19 cellular contexts compared by ENCODE assay signal in genomic region chr6:41914869-41915268, GRCh38.
DNase-seq lines count a peak whose midpoint lies in the region; ATAC-seq and TF ChIP-seq lines count a peak whose summit lies in the region.
"Had no signal": no experiment of that assay in that cellular context is flagged by ENCODE, and none has a peak within 500 bp of the region (broad histone marks: within the 10 kb centered on the region; RNA-seq: fewer than 3 reads in every experiment).

No MANE protein-coding gene starts in this region.

- H3K27me3 Mint-ChIP-seq in T-helper 2 cell treated with Interferon-gamma antibody and Interleukin-4, amounts not matched to agents 5 μg/mL and 100 μg/mL, for 36 hours (ENCODE audit: low read depth), result no peaks in the 10 kb centered on the region

- no peak for ATAC-seq in HG03432 (IDR thresholded peaks at IDR 0.05; ENCODE audit: unreplicated experiment)
- ATAC-seq: CD8-positive, alpha-beta T cell; HepG2 had no signal

- no peak for DNase-seq in T-helper 2 cell treated with Interferon-gamma antibody and Interleukin-4, amounts not matched to agents 5 μg/mL and 100 μg/mL, for 36 hours (ENCODE audit: low spot score)
- DNase-seq in T-helper 2 cell (no peak), NCI-H69 (lab: John Stamatoyannopoulos, UW) (no peak), AG08395 (ENCODE audit: low spot score) (no peak)
- DNase-seq: CD8-positive, alpha-beta T cell; DMS79; KBM-7; NCI-H1105 treated with DMSO at 0.1 percent for 48 hours; NCI-H1694; NCI-H2081 treated with DMSO at 0.1 percent for 48 hours; NCI-H82; OCI-M1; SHP77 had no signal

- H3K4me3 Mint-ChIP-seq in T-helper 2 cell treated with Interferon-gamma antibody and Interleukin-4, amounts not matched to agents 5 μg/mL and 100 μg/mL, for 36 hours, result no peak overlapping the region
- H3K4me3 Mint-ChIP-seq: CD8-positive, alpha-beta T cell had no signal

- peak overlapping the region; percentile 41 for H3K27ac Mint-ChIP-seq in T-helper 2 cell treated with Interferon-gamma antibody and Interleukin-4, amounts not matched to agents 5 μg/mL and 100 μg/mL, for 36 hours
- H3K27ac Mint-ChIP-seq: CD8-positive, alpha-beta T cell had no signal

- peaks cover 23% of the 10 kb centered on the region for H3K36me3 Mint-ChIP-seq in T-helper 2 cell treated with Interferon-gamma antibody and Interleukin-4, amounts not matched to agents 5 μg/mL and 100 μg/mL, for 36 hours (ENCODE audit: low read depth)

- H3K27me3 ChIP-seq in BLaER1 (no peaks in the 10 kb centered on the region), endocrine pancreas (ENCODE audit: control insufficient read depth, insufficient read depth, low read length) (no peaks in the 10 kb centered on the region), neutrophil (no peaks in the 10 kb centered on the region)

- H4K20me1 ChIP-seq in BLaER1, result peaks cover 15% of the 10 kb centered on the region; the same call in 1 of the 2 replicates

- peak overlapping the region; percentile 4; the same call in 1 of the 2 replicates for H3K4me2 ChIP-seq in BLaER1

- H3K9me3 Mint-ChIP-seq in T-helper 2 cell treated with Interferon-gamma antibody and Interleukin-4, amounts not matched to agents 5 μg/mL and 100 μg/mL, for 36 hours, result no peaks in the 10 kb centered on the region
- H3K9me3 Mint-ChIP-seq: CD8-positive, alpha-beta T cell had no signal

- H3K27ac ChIP-seq in BLaER1 (0 out of 2 replicates have a peak overlapping the region, but pooled peaks have one; percentile 3), neutrophil (peak overlapping the region; percentile 72)
- H3K27ac ChIP-seq: 22Rv1 had no signal

- H3K4me3 ChIP-seq in BLaER1 (no peak overlapping the region), endocrine pancreas (ENCODE audit: control insufficient read depth, insufficient read depth, low read length) (no peak overlapping the region), neutrophil (ENCODE audit: low read depth in 1 of 2, low read length in 1 of 2) (no peak overlapping the region)

- H3K4me1 ChIP-seq in BLaER1 (peaks cover 22% of the 10 kb centered on the region), endocrine pancreas (ENCODE audit: control insufficient read depth, insufficient read depth, low read length) (peaks cover 7% of the 10 kb centered on the region), neutrophil (ENCODE audit: control insufficient read depth in 1 of 2, insufficient read depth in 1 of 2, low read depth in 1 of 2, low read length in 1 of 2) (peaks cover 21 to 23% of the 10 kb centered on the region in 2 experiments)

- H3K36me3 ChIP-seq in BLaER1, result peaks cover 82% of the 10 kb centered on the region
- H3K36me3 ChIP-seq in endocrine pancreas (ENCODE audit: control insufficient read depth, insufficient read depth, low read length), result peaks cover 2% of the 10 kb centered on the region
- H3K36me3 ChIP-seq in neutrophil, result peaks cover 33% of the 10 kb centered on the region

- TF ChIP-seq CTCF in neutrophil (IDR thresholded peaks at IDR 0.05), result no peak

- H3K9ac ChIP-seq in BLaER1, result peak overlapping the region; percentile 27; the same call in 1 of the 2 replicates
- H3K9ac ChIP-seq in endocrine pancreas (ENCODE audit: control insufficient read depth, insufficient read depth, low read length), result peak overlapping the region; percentile 44

- H3K9me3 ChIP-seq in BLaER1, result no peaks in the 10 kb centered on the region
- no peaks in the 10 kb centered on the region for H3K9me3 ChIP-seq in endocrine pancreas (ENCODE audit: control insufficient read depth, low read length)
- H3K9me3 ChIP-seq in neutrophil, result no peaks in the 10 kb centered on the region

- peaks cover 17% of the 10 kb centered on the region for H3K4me1 Mint-ChIP-seq in T-helper 2 cell treated with Interferon-gamma antibody and Interleukin-4, amounts not matched to agents 5 μg/mL and 100 μg/mL, for 36 hours (ENCODE audit: low read depth)
